1 cellular context compared by ENCODE assay signal in genomic region chr2:238256594-238257104, GRCh38.
TF ChIP-seq lines count a peak whose summit lies in the region.

No MANE protein-coding gene starts in this region.

TF ChIP-seq in HEK293, 187 proteins besides CTCF, POLR2A, EP300 and RAD21 (continued from another document):
- TF ChIP-seq ZNF280C (tag by site-specific recombination; IDR thresholded peaks at IDR 0.05) = no peak
- TF ChIP-seq ZFP69B (tag by site-specific recombination; IDR thresholded peaks at IDR 0.05) = peak; percentile 75
- TF ChIP-seq PBX3 (CRISPR knock-in tag; IDR thresholded peaks at IDR 0.05) = no peak
- no peak for TF ChIP-seq KLF8 (tag by site-specific recombination; IDR thresholded peaks at IDR 0.05)
- 0 out of 2 replicates have a peak, but pooled peaks have one; percentile 41 for TF ChIP-seq ZNF449 (tag by site-specific recombination; IDR thresholded peaks at IDR 0.05)
- 0 out of 2 replicates have a peak, but pooled peaks have one; percentile 28 for TF ChIP-seq ZSCAN30 (tag by site-specific recombination; IDR thresholded peaks at IDR 0.05)
- TF ChIP-seq GLIS1 (tag by site-specific recombination; IDR thresholded peaks at IDR 0.05) = peak; percentile 40
- no peak for TF ChIP-seq ZNF132 (tag by site-specific recombination; IDR thresholded peaks at IDR 0.05; ENCODE audit: borderline replicate concordance)
- TF ChIP-seq ZXDB (tag by site-specific recombination; IDR thresholded peaks at IDR 0.05) = no peak
- no peak for TF ChIP-seq ZNF701 (tag by site-specific recombination; IDR thresholded peaks at IDR 0.05)
- peak; percentile 36; the same call in 1 of the 2 replicates for TF ChIP-seq ZBTB17 (tag by site-specific recombination; IDR thresholded peaks at IDR 0.05)
- TF ChIP-seq SP3 (tag by site-specific recombination; IDR thresholded peaks at IDR 0.05) = 0 out of 2 replicates have a peak, but pooled peaks have one; percentile 22
